In the genomic region with DNA sequence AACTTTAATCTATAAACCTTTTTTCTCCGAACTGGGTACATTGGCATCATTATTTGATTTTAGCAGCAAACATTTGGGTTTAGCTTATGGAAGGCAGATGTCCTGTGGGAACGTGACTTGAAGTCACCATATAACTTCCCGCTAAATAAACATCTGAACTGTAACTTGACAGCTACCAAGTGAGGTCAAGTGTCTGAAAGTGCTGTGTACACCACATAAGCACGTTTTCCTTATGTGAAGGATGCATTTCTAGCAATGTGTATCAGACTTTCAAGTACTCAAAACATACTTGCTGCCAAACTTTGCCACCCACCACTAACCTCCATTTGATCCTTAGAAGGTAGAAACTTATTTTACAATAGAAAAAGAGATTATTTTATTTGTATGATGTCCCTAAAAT, we compare ENCODE assay signal across 20 cellular contexts.
"Had no signal": no experiment of that assay in that cellular context is flagged by ENCODE, and none has a peak within 500 bp of the region (broad histone marks: within the 10 kb centered on the region; RNA-seq: fewer than 3 reads in every experiment).

No MANE protein-coding gene starts in this region.

- H3K9me3 ChIP-seq: colonic mucosa, pancreas, stomach, thoracic aorta, transverse colon, vagina had no signal

- H3K36me3 Mint-ChIP-seq: natural killer cell had no signal

- H3K4me1 ChIP-seq: colonic mucosa, pancreas, stomach, transverse colon, vagina had no signal

- DNase-seq: colonic mucosa; dermis blood vessel endothelial cell; foreskin keratinocyte; left colon; natural killer cell; nucleus accumbens; pancreas; right cardiac atrium; small intestine; stimulated activated CD4-positive, alpha-beta T cell treated with anti-CD3 and anti-CD28 coated beads, Interleukin-12 subunit alpha, Interleukin-12 subunit beta, amount 100 ng/mL, for 4 hours; stimulated activated naive CD4-positive, alpha-beta T cell; stomach; substantia nigra; transverse colon had no signal

- ATAC-seq: foreskin keratinocyte, left colon, natural killer cell, pancreas, right cardiac atrium had no signal

- H3K27me3 Mint-ChIP-seq: progenitor cell of endocrine pancreas had no signal

- FAIRE-seq: pancreas, small intestine had no signal

- H3K27ac ChIP-seq: colonic mucosa, foreskin keratinocyte, hepatocyte, pancreas, stomach, thoracic aorta, transverse colon, vagina had no signal

- H3K4me1 Mint-ChIP-seq: natural killer cell had no signal

- H3K4me3 ChIP-seq: colonic mucosa, hepatocyte, pancreas, stomach, thoracic aorta, transverse colon, vagina had no signal

- H3K27ac Mint-ChIP-seq: natural killer cell, progenitor cell of endocrine pancreas had no signal

- H3K36me3 ChIP-seq: colonic mucosa, pancreas, stomach, thoracic aorta, transverse colon, vagina had no signal

- H3K9me3 Mint-ChIP-seq: mesothelial cell of epicardium, natural killer cell, neural crest cell had no signal

- H3K27me3 ChIP-seq: colonic mucosa, foreskin keratinocyte, hepatocyte, pancreas, stomach, transverse colon, vagina had no signal

- H3K4me3 Mint-ChIP-seq: mesothelial cell of epicardium, natural killer cell, neural crest cell had no signal
